In the genomic region with DNA sequence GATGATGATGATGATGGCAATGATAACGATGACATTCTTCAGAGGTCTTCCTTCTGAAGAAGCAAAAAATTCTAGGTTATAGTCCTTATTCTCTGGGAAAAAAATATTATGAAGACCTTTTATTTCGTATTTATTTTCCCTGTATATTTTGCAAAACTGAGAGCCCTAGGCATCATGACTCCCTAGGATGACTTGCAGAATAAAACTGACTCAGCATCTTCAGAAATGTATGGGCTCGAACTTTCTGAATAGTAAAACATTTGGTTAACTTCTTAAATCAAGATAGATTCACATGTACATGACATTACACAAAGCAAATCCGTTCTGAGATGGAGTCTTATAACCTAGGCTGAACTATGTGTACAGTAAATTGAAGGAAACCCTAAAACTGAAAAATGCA, we compare ENCODE assay signal across 24 cellular contexts. TPM values are rescaled to one million over a fixed set of nuclear protein-coding genes. Genes with fewer than 3 reads are reported as not detected.
DNase-seq lines count a peak whose midpoint lies in the region; ATAC-seq, FAIRE-seq and TF ChIP-seq lines count a peak whose summit lies in the region.
"Had no signal": no experiment of that assay in that cellular context is flagged by ENCODE, and none has a peak within 500 bp of the region (broad histone marks: within the 10 kb centered on the region; RNA-seq: fewer than 3 reads in every experiment).

No MANE protein-coding gene starts in this region.

- WGBS in A549 (ENCODE audit: missing lambda C conversion rate): 70% methylated on average over 4 of the region's 4 CpGs
- WGBS in mesenchymal stem cell: 100% methylated on average over 2 of the region's 4 CpGs

- H3K4me2 ChIP-seq in A549 (no peak overlapping the region), mesenchymal stem cell (ENCODE audit: low read length, poor library complexity, severe bottlenecking) (no peak overlapping the region)

- no peak overlapping the region for H4K8ac ChIP-seq in mesenchymal stem cell (ENCODE audit: low read length)

- H2AK5ac ChIP-seq in mesenchymal stem cell (ENCODE audit: low read length, severe bottlenecking): no peak overlapping the region

- no peak overlapping the region for H2AFZ ChIP-seq in mesenchymal stem cell (ENCODE audit: low read depth, low read length)

- no peak overlapping the region for H3K4ac ChIP-seq in mesenchymal stem cell (ENCODE audit: low read depth in 1 of 2, low read length in 2 of 2)

- no peak for FAIRE-seq in A549 (lab: Jason Lieb, UNC)
- FAIRE-seq in H54 (lab: Jason Lieb, UNC): peak; percentile 38

- H3K4me1 ChIP-seq in A549 (peaks cover 17% of the 10 kb centered on the region), mesenchymal stem cell (ENCODE audit: control insufficient read depth, insufficient read depth, low read depth, low read length) (peaks cover 4% of the 10 kb centered on the region)

- H3K27ac ChIP-seq in A549 (no peak overlapping the region), mesenchymal stem cell (ENCODE audit: low read length, poor library complexity, severe bottlenecking) (no peak overlapping the region)
- H3K27ac ChIP-seq: RWPE1 had no signal

- no peak for ATAC-seq in A549

- CTCF ChIA-PET in A549 (lab: Yijun Ruan, JAX): no interaction called here

- H3K9ac ChIP-seq in mesenchymal stem cell (ENCODE audit: low read length): no peak overlapping the region

- no peak for TF ChIP-seq CTCF in A549 (IDR thresholded peaks at IDR 0.05)
- TF ChIP-seq CTCF in fibroblast of the aortic adventitia (IDR thresholded peaks at IDR 0.05; ENCODE audit: insufficient read depth, low read length): no peak

- TF ChIP-seq EP300 in A549 (IDR thresholded peaks at IDR 0.05): no peak

- DNase-seq in A549 (ENCODE audit: low read depth in 1 of 2, low spot score in 1 of 2) (no peak), H54 (ENCODE audit: insufficient read length, low spot score) (no peak), OCI-M1 (lab: John Stamatoyannopoulos, UW) (peak; percentile 60), fibroblast of the aortic adventitia (ENCODE audit: low read depth) (peak; percentile 6), mesenchymal stem cell (no peak), NCI-H2107 (lab: John Stamatoyannopoulos, UW) (no peak)
- no peak for DNase-seq in activated CD4-positive, alpha-beta T cell treated with anti-CD3 and anti-CD28 coated beads, Interleukin-2, amount 50 U/mL, for 4 hours
- DNase-seq: C1 segment of cervical spinal cord; CD4-positive, alpha-beta memory T cell; COR-L47; DMS53; GOT3; NCI-H1092; NCI-H1417 treated with DMSO at 0.1 percent for 48 hours; NCI-H1694 treated with DMSO at 0.1 percent for 48 hours; NCI-H2081; NCI-H2171; NCI-H524 treated with DMSO at 0.1 percent for 48 hours; NCI-H82; NK-92 treated with Interleukin-12 subunit alpha and Interleukin-12 subunit beta, amount 100 ng/mL, for 24 hours; SHP77 had no signal

- H3K18ac ChIP-seq in mesenchymal stem cell (ENCODE audit: low read depth in 1 of 2, low read length in 2 of 2): no peak overlapping the region

- no peak overlapping the region for H2BK5ac ChIP-seq in mesenchymal stem cell (ENCODE audit: low read depth, low read length, poor library complexity, severe bottlenecking)

- H3K27me3 ChIP-seq in mesenchymal stem cell (ENCODE audit: control insufficient read depth in 1 of 2, insufficient read depth in 1 of 2, low read length in 2 of 2): no peaks in the 10 kb centered on the region

- no peak for TF ChIP-seq RAD21 in A549 (conservative IDR thresholded peaks at IDR 0.05 in 1 of 2, IDR thresholded peaks at IDR 0.05 in 1 of 2)

- no peak overlapping the region for H3K23ac ChIP-seq in mesenchymal stem cell (ENCODE audit: low read length in 2 of 2)

- H3K9me3 ChIP-seq in A549: no peaks in the 10 kb centered on the region
- H3K9me3 ChIP-seq in mesenchymal stem cell (ENCODE audit: control insufficient read depth, low read length): no peaks in the 10 kb centered on the region

- H3K14ac ChIP-seq in mesenchymal stem cell (ENCODE audit: low read length in 2 of 2): no peak overlapping the region

- POLR2A ChIA-PET in A549 (lab: Yijun Ruan, JAX): no interaction called here

- TF ChIP-seq POLR2A in A549 (IDR thresholded peaks at IDR 0.05; ENCODE audit: low read length) (no peak), H54 (IDR thresholded peaks at IDR 0.05; ENCODE audit: low read depth, low read length) (no peak)

- H3K79me1 ChIP-seq in mesenchymal stem cell (replicated peaks; ENCODE audit: low read length, poor library complexity, severe bottlenecking): no peaks in the 10 kb centered on the region

- H2BK15ac ChIP-seq in mesenchymal stem cell (ENCODE audit: low read depth, poor library complexity, severe bottlenecking): no peak overlapping the region

- H2BK120ac ChIP-seq in mesenchymal stem cell (ENCODE audit: low read depth, low read length): no peak overlapping the region

- no peak overlapping the region for H2BK12ac ChIP-seq in mesenchymal stem cell (ENCODE audit: low read length in 2 of 2)

- H3K4me3 ChIP-seq in A549 (no peak overlapping the region), fibroblast of the aortic adventitia (ENCODE audit: low read depth, low read length) (no peak overlapping the region), mesenchymal stem cell (ENCODE audit: insufficient read depth in 1 of 2, low read depth in 1 of 2, low read length in 2 of 2) (no peak overlapping the region)

- no peaks in the 10 kb centered on the region for H3K36me3 ChIP-seq in mesenchymal stem cell (ENCODE audit: control insufficient read depth in 1 of 2, insufficient read depth in 2 of 2, low read depth in 1 of 2, low read length in 2 of 2)

- no peak overlapping the region for H4K91ac ChIP-seq in mesenchymal stem cell (ENCODE audit: low read length)

TF ChIP-seq in A549, 52 proteins besides CTCF, POLR2A, EP300 and RAD21:
- peak; percentile 87 for TF ChIP-seq NFE2L2 (conservative IDR thresholded peaks at IDR 0.05; ENCODE audit: low read length)
- TF ChIP-seq MAFK (IDR thresholded peaks at IDR 0.05; ENCODE audit: partially characterized antibody): peak; percentile 93
- no peak for TF ChIP-seq ZFP36 (IDR thresholded peaks at IDR 0.05; ENCODE audit: borderline replicate concordance, partially characterized antibody)

RNA-seq across cellular contexts. Expression of a gene that starts 29.4 kb away (rescaled TPM):
- polyA plus RNA-seq in A549 (2011; rRNA removed): 375 and 538 TPM in 2 replicates
- polyA plus RNA-seq in A549 (2012; cell fraction: cytosol; rRNA removed): 180 and 210 TPM in 2 replicates
- 248 and 254 TPM in 2 replicates for polyA plus RNA-seq in A549 (2012; cell fraction: nucleus; rRNA removed)
- polyA plus RNA-seq in A549 (2017; fragmentation: RNase III; extraction: RNeasy Plus Mini Kit Qiagen cat#74134 plus additional on column Dnase treatment): 109 to 122 TPM (median 117 TPM) in 3 replicates
- 114 and 171 TPM in 2 replicates for polyA minus RNA-seq in A549 (2011; rRNA and poly(A)+ RNA removed)
- 51.7 and 123 TPM in 2 replicates for total RNA-seq in fibroblast of the aortic adventitia (ENCODE audit: low replicate concordance)
- polyA plus RNA-seq in mesenchymal stem cell (2013, experiment 1 of 2): 7.9 TPM
- polyA plus RNA-seq in mesenchymal stem cell (2013, experiment 2 of 2): 9.4 TPM
- total RNA-seq: CD4-positive, alpha-beta memory T cell; T-helper 1 cell treated with Interleukin-12 subunit alpha and Interleukin-12 subunit beta and Interleukin-4 antibody, amounts not matched to agents 30 ng/mL and 1 ng/mL, for 36 hours had no signal
- polyA plus RNA-seq: CD4-positive, alpha-beta memory T cell; IgD-negative memory B cell had no signal

Comparison
In these comparisons a context has a peak if more than half of its experiments do, and no peak if none do; other contexts are left out.
1. DNase-seq: peak in OCI-M1 (single experiment) and fibroblast of the aortic adventitia (single experiment); none in A549 (0 of 2), H54 (single experiment), activated CD4-positive, alpha-beta T cell treated with anti-CD3 and anti-CD28 coated beads, Interleukin-2, amount 50 U/mL, for 4 hours (0 of 2), mesenchymal stem cell (single experiment) and NCI-H2107 (single experiment).